25 cellular contexts compared by ENCODE assay signal in genomic region chr13:111275382-111275781, GRCh38. TPM values are rescaled to one million over a fixed set of nuclear protein-coding genes. Genes with fewer than 3 reads are reported as not detected.
"Had no signal": no experiment of that assay in that cellular context is flagged by ENCODE, and none has a peak within 500 bp of the region (broad histone marks: within the 10 kb centered on the region; RNA-seq: fewer than 3 reads in every experiment).

No MANE protein-coding gene starts in this region.

- H3K9me3 Mint-ChIP-seq: activated T-helper 1 cell treated with anti-CD3 and anti-CD28 coated beads, Interleukin-12 subunit alpha, Interleukin-12 subunit beta, Interleukin-2, Interleukin-4 antibody, amounts not matched to agents 30 ng/mL and 10 ng/mL and 1 ng/mL, durations not matched to agents 14 hours and 24 hours and 36 hours; immature natural killer cell; natural killer cell treated with Interleukin-12 subunit alpha and Interleukin-12 subunit beta and Interleukin-15 and Interleukin-18, amount 100 ng/mL, for 72 hours; type B pancreatic cell; WTC11 had no signal

- DNase-seq: activated CD4-positive, alpha-beta T cell treated with anti-CD3 and anti-CD28 coated beads for 4 hours; activated CD8-positive, alpha-beta memory T cell treated with anti-CD3 and anti-CD28 coated beads, Interleukin-2, amount 50 U/mL, for 48 hours; activated naive CD4-positive, alpha-beta T cell; cortex of kidney; erythroblast; foreskin keratinocyte; immature natural killer cell; ovary; psoas muscle; SIG-M5; SK-N-SH; stimulated activated CD4-positive, alpha-beta T cell treated with anti-CD3 and anti-CD28 coated beads, Interleukin-12 subunit alpha, Interleukin-12 subunit beta, amount 100 ng/mL, for 4 hours; stimulated activated CD4-positive, alpha-beta T cell treated with anti-CD3 and anti-CD28 coated beads, Interleukin-4, amount 100 ng/mL, for 4 hours; stomach; T-helper 9 cell; testis had no signal

- H3K9ac ChIP-seq: SK-N-SH had no signal

- H3K9me3 ChIP-seq: ovary, psoas muscle, right atrium auricular region, SK-N-SH, stomach, testis, vagina had no signal

- H3K4me3 ChIP-seq: ovary, psoas muscle, right atrium auricular region, stomach, testis, vagina had no signal

- H3K27ac Mint-ChIP-seq: natural killer cell treated with Interleukin-12 subunit alpha and Interleukin-12 subunit beta and Interleukin-15 and Interleukin-18, amount 100 ng/mL, for 72 hours; type B pancreatic cell; WTC11 had no signal

- H3K36me3 ChIP-seq: ovary had no signal

- ATAC-seq: foreskin keratinocyte; natural killer cell treated with Interleukin-12 subunit alpha and Interleukin-12 subunit beta and Interleukin-15 and Interleukin-18, amount 100 ng/mL, for 72 hours; psoas muscle; WTC11 had no signal

- H3K4me1 ChIP-seq: testis had no signal

- H3K27ac ChIP-seq: foreskin keratinocyte, ovary, psoas muscle, right atrium auricular region, stomach, testis, vagina had no signal

- H3K27me3 ChIP-seq: foreskin keratinocyte, ovary, right atrium auricular region, stomach, testis, vagina had no signal

- H3K4me2 ChIP-seq: SK-N-SH had no signal

- H3K4me3 Mint-ChIP-seq: activated T-helper 1 cell treated with anti-CD3 and anti-CD28 coated beads, Interleukin-12 subunit alpha, Interleukin-12 subunit beta, Interleukin-2, Interleukin-4 antibody, amounts not matched to agents 30 ng/mL and 10 ng/mL and 1 ng/mL, durations not matched to agents 14 hours and 24 hours and 36 hours; immature natural killer cell; natural killer cell treated with Interleukin-12 subunit alpha and Interleukin-12 subunit beta and Interleukin-15 and Interleukin-18, amount 100 ng/mL, for 72 hours; type B pancreatic cell; WTC11 had no signal

- H3K27me3 Mint-ChIP-seq: natural killer cell treated with Interleukin-12 subunit alpha and Interleukin-12 subunit beta and Interleukin-15 and Interleukin-18, amount 100 ng/mL, for 72 hours; type B pancreatic cell had no signal

- H3K4me1 Mint-ChIP-seq: WTC11 had no signal

RNA-seq across cellular contexts. Expression of gene TEX29, which starts 45.1 kb away (rescaled TPM):
- total RNA-seq: activated CD8-positive, alpha-beta memory T cell treated with anti-CD3 and anti-CD28 coated beads for 36 hours; foreskin keratinocyte; kidney epithelial cell; right atrium auricular region; stomach had no signal
- polyA plus RNA-seq: liver had no signal
